In genomic region chr2:9630001-9630749, GRCh38 we compare ENCODE assay signal across 8 cellular contexts. TPM values are rescaled to one million over a fixed set of nuclear protein-coding genes. Genes with fewer than 3 reads are reported as not detected.
DNase-seq lines count a peak whose midpoint lies in the region; ATAC-seq and TF ChIP-seq lines count a peak whose summit lies in the region.

No MANE protein-coding gene starts in this region.

- peak overlapping the region; percentile 90 for H3K27ac ChIP-seq in VCaP
- peak overlapping the region; percentile 91 for H3K27ac ChIP-seq in brain microvascular endothelial cell
- H3K27ac ChIP-seq in spleen, result peak overlapping the region; percentile 89 to 97 (median 95)

- 0 to 2% (median 1%) methylated on average over 15 to 75 of the region's 75 CpGs for WGBS in spleen, 5 donors

- peaks cover 5% of the 10 kb centered on the region for H3K36me3 ChIP-seq in brain microvascular endothelial cell (replicated peaks)
- peaks cover 0 to 30% (median 7%) of the 10 kb centered on the region in 6 donors for H3K36me3 ChIP-seq in spleen

- H3K4me3 ChIP-seq in brain microvascular endothelial cell (ENCODE audit: low read depth, low read length), result peak overlapping the region; percentile 98
- H3K4me3 ChIP-seq in spleen, result peak overlapping the region; percentile 61 to 91 (median 84)

- in situ Hi-C loops in brain microvascular endothelial cell (cut with HindIII; ENCODE audit: low pct_ligation_motif_present, low sequenced_read_pairs), result no loop called here

- TF ChIP-seq CTCF in VCaP (conservative IDR thresholded peaks at IDR 0.05) (no peak), brain microvascular endothelial cell (IDR thresholded peaks at IDR 0.05; ENCODE audit: low read depth, low read length, missing control alignments) (no peak), spleen (IDR thresholded peaks at IDR 0.05 in 8 of 11, conservative IDR thresholded peaks at IDR 0.05 in 3 of 11) (peak in 1 of 11 experiments; percentile 0)

- intact Hi-C loops in spleen (cut with DNase I; ENCODE audit: low total_unique reads), result no loop called here

- no peak for TF ChIP-seq POLR2A in spleen (IDR thresholded peaks at IDR 0.05)

- H3K4me1 ChIP-seq in spleen, result peaks cover 42 to 58% (median 54%) of the 10 kb centered on the region in 6 donors

- no peaks in the 10 kb centered on the region for H3K9me3 ChIP-seq in spleen

- DNase-seq in DMS 273 (lab: John Stamatoyannopoulos, UW; ENCODE audit: unreplicated experiment) (peak; percentile 90), DMS 273 treated with DMSO at 0.1 percent for 48 hours (lab: John Stamatoyannopoulos, UW) (no peak), NCI-H2107 treated with DMSO at 0.1 percent for 48 hours (lab: John Stamatoyannopoulos, UW; ENCODE audit: unreplicated experiment) (peak; percentile 47), brain microvascular endothelial cell (peak; percentile 35), iPS-NIHi11 (ENCODE audit: low spot score) (peak; percentile 85), spleen (peak; percentile 95)

- ATAC-seq in HG02970 (IDR thresholded peaks at IDR 0.05; ENCODE audit: low FRiP score, unreplicated experiment), result peak; percentile 43

- H3K27me3 ChIP-seq in brain microvascular endothelial cell (replicated peaks), result no peaks in the 10 kb centered on the region
- no peaks in the 10 kb centered on the region for H3K27me3 ChIP-seq in spleen (replicated peaks in 1 of 7)

RNA-seq across cellular contexts. Expression of gene YWHAQ, which starts 0.6 kb away (rescaled TPM):
- 100 to 1,000 TPM; 118 to 162 (median 136) TPM for total RNA-seq in spleen
- 100 to 1,000 TPM in 2 of 3 donors, 10 to 100 TPM in 1; 69.0 to 129 (median 124) TPM for polyA plus RNA-seq in spleen
